ENCODE assay signal across 1 cellular context in genomic region chrX:11272290-11272689, GRCh38.
TF ChIP-seq lines count a peak whose summit lies in the region.

No MANE protein-coding gene starts in this region.

TF ChIP-seq in IMR-90, 13 proteins besides CTCF, POLR2A, EP300 and RAD21:
- no peak for TF ChIP-seq MAZ (IDR thresholded peaks at IDR 0.05; ENCODE audit: borderline replicate concordance, low read depth, low read length)
- no peak for TF ChIP-seq ELK1 (IDR thresholded peaks at IDR 0.05; ENCODE audit: borderline replicate concordance, low read depth, low read length)
- no peak for TF ChIP-seq BHLHE40 (IDR thresholded peaks at IDR 0.05; ENCODE audit: low read depth, low read length)
- TF ChIP-seq RFX5 (IDR thresholded peaks at IDR 0.05; ENCODE audit: low read depth, low read length), result no peak
